ENCODE assay signal across 7 cellular contexts in the genomic region with DNA sequence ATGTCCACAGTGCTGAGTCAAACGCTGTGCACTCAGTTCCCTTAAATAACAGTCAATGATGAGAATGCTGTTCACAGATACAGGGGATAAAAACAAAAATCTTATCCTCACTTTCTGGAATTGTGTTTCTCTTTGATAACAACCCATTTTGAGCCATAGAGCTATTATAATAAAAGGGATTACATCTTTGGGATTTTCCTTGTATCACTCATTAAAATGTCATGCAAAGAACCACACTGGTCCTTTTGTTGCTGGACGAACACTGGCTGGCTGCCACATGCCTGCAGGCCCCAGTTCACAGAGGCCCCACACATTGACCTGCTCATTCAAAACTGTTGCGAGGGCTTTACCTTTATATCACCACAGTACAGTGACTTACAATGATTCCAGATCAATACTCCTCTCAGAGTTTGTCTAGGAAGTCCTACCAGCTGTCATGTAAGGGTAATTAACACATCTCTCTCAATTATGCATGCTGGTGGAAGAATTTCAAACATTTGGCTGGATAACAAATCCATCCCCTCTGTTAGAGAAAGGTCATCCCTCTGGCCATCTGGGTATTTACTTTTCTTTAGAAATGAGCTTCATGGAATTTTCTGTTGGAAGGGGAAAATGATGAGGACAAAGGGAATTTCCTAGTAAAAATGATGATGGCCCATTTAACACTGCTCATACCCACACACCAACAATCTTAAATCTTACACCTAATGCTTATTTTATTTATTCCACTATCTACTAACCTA.
DNase-seq lines count a peak whose midpoint lies in the region; ATAC-seq and TF ChIP-seq lines count a peak whose summit lies in the region.

No MANE protein-coding gene starts in this region.

- no peaks in the 10 kb centered on the region for H3K27me3 Mint-ChIP-seq in activated naive CD8-positive, alpha-beta T cell treated with anti-CD3 and anti-CD28 coated beads, Interleukin-2, amount 50 U/mL, for 24 hours

- no peaks in the 10 kb centered on the region for H3K9me3 ChIP-seq in MG63

- no peaks in the 10 kb centered on the region for H3K9me3 Mint-ChIP-seq in activated naive CD8-positive, alpha-beta T cell treated with anti-CD3 and anti-CD28 coated beads, Interleukin-2, amount 50 U/mL, for 24 hours

- H3K27ac Mint-ChIP-seq in activated naive CD8-positive, alpha-beta T cell treated with anti-CD3 and anti-CD28 coated beads, Interleukin-2, amount 50 U/mL, for 24 hours: no peak overlapping the region

- peaks cover 4% of the 10 kb centered on the region for H3K4me1 Mint-ChIP-seq in activated naive CD8-positive, alpha-beta T cell treated with anti-CD3 and anti-CD28 coated beads, Interleukin-2, amount 50 U/mL, for 24 hours

- no peaks in the 10 kb centered on the region for H3K27me3 ChIP-seq in MG63

- no peak overlapping the region for H3K4me3 ChIP-seq in MG63
- no peak overlapping the region for H3K4me3 ChIP-seq in cardiac fibroblast (replicated peaks in 1 of 2; ENCODE audit: low read depth in 2 of 2, low read length in 2 of 2)

- no peak overlapping the region for H3K4me3 Mint-ChIP-seq in activated naive CD8-positive, alpha-beta T cell treated with anti-CD3 and anti-CD28 coated beads, Interleukin-2, amount 50 U/mL, for 24 hours

- H3K27ac ChIP-seq in substantia nigra (ENCODE audit: low read depth, low read length, poor library complexity, severe bottlenecking): peak overlapping the region; percentile 59

- DNase-seq in MG63 (peak; percentile 61), cardiac fibroblast (ENCODE audit: low read depth in 2 of 2) (peak; percentile 58 to 63), kidney tubule cell (ENCODE audit: low spot score) (peak; percentile 64), substantia nigra (lab: John Stamatoyannopoulos, UW) (peak in 38 of 49 donors; percentile 7 to 73 (median 54)), OCI-M1 (lab: John Stamatoyannopoulos, UW) (no peak)
- no peak for DNase-seq in activated naive CD8-positive, alpha-beta T cell treated with anti-CD3 and anti-CD28 coated beads, Interleukin-2, amount 50 U/mL, for 24 hours

- no peak for TF ChIP-seq CTCF in cardiac fibroblast (IDR thresholded peaks at IDR 0.05; ENCODE audit: low read depth, low read length)

- H3K36me3 Mint-ChIP-seq in activated naive CD8-positive, alpha-beta T cell treated with anti-CD3 and anti-CD28 coated beads, Interleukin-2, amount 50 U/mL, for 24 hours (ENCODE audit: low read depth): peaks cover 7% of the 10 kb centered on the region

- ATAC-seq in HG03442 (IDR thresholded peaks at IDR 0.05; ENCODE audit: unreplicated experiment): no peak
- no peak for ATAC-seq in activated naive CD8-positive, alpha-beta T cell treated with anti-CD3 and anti-CD28 coated beads, Interleukin-2, amount 50 U/mL, for 24 hours

- peaks cover 46% of the 10 kb centered on the region for H3K36me3 ChIP-seq in MG63

Comparison
In these comparisons a context has a peak if more than half of its experiments do, and no peak if none do; other contexts are left out.
1. DNase-seq: peak in MG63 (single experiment), cardiac fibroblast (2 of 2), kidney tubule cell (single experiment) and substantia nigra (38 of 49); none in OCI-M1 (single experiment) and activated naive CD8-positive, alpha-beta T cell treated with anti-CD3 and anti-CD28 coated beads, Interleukin-2, amount 50 U/mL, for 24 hours (single experiment).